Comparison of ENCODE assay signal across 10 cellular contexts in genomic region chr5:134099939-134100282, GRCh38. TPM values are rescaled to one million over a fixed set of nuclear protein-coding genes. Genes with fewer than 3 reads are reported as not detected.
A peak's percentile ranks its signal among the peaks of the same experiment; 100 is the strongest.
DNase-seq lines count a peak whose midpoint lies in the region; TF ChIP-seq lines count a peak whose summit lies in the region.
"Had no signal": no experiment of that assay in that cellular context is flagged by ENCODE, and none has a peak within 500 bp of the region (broad histone marks: within the 10 kb centered on the region; RNA-seq: fewer than 3 reads in every experiment).

No MANE protein-coding gene starts in this region.

- H3K9me3 Mint-ChIP-seq in MCF 10A (ENCODE audit: unreplicated experiment) (no peaks in the 10 kb centered on the region), type B pancreatic cell (no peaks in the 10 kb centered on the region)

- TF ChIP-seq POLR2A in breast epithelium (IDR thresholded peaks at IDR 0.05): no peak

- no peaks in the 10 kb centered on the region for H4K20me1 ChIP-seq in SU-DHL-6 (ENCODE audit: low read depth, low read length)

- BruUV-seq in MCF 10A (replicated peaks; lab: Mats Ljungman, UMichigan): no TSS peak

- H3K4me2 ChIP-seq in SU-DHL-6 (ENCODE audit: low read depth, low read length, poor library complexity, severe bottlenecking): peak overlapping the region; percentile 34

- H3K9ac ChIP-seq in SU-DHL-6 (ENCODE audit: low read length) (no peak overlapping the region), iPS-20b (ENCODE audit: low read depth, low read length) (peak overlapping the region; percentile 13; the same call in 1 of the 2 replicates)

- H2AFZ ChIP-seq in SU-DHL-6 (ENCODE audit: low read depth, low read length, severe bottlenecking): no peak overlapping the region

- no peaks in the 10 kb centered on the region for H3K9me3 ChIP-seq in breast epithelium
- H3K9me3 ChIP-seq in SU-DHL-6 (ENCODE audit: insufficient read depth, low read length): no peaks in the 10 kb centered on the region
- H3K9me3 ChIP-seq in iPS-20b (ENCODE audit: insufficient read depth, low read depth, low read length): no peaks in the 10 kb centered on the region

- POLR2A ChIA-PET in MCF 10A (lab: Yijun Ruan, JAX): interaction anchor here (0.6 to 1.7 kb wide), 4 partner anchors 11 to 272 kb away, joined by 3 to 6 read pairs (median 4); no protein-coding TSS in a partner anchor

- H3K9me2 ChIP-seq in SU-DHL-6 (replicated peaks; ENCODE audit: insufficient read depth, low read length): no peaks in the 10 kb centered on the region

- H3K27me3 ChIP-seq in breast epithelium (no peaks in the 10 kb centered on the region), SU-DHL-6 (ENCODE audit: low read length) (no peaks in the 10 kb centered on the region), iPS-20b (ENCODE audit: insufficient read depth, low read length) (peaks cover 45% of the 10 kb centered on the region; the same call in 1 of the 2 replicates)

- H3F3A ChIP-seq in SU-DHL-6 (ENCODE audit: insufficient read depth): no peaks in the 10 kb centered on the region

- H3K27ac Mint-ChIP-seq in MCF 10A (ENCODE audit: low read depth, unreplicated experiment): no peak overlapping the region
- H3K27ac Mint-ChIP-seq in type B pancreatic cell: peak overlapping the region; percentile 50

- H3K4me1 ChIP-seq in breast epithelium: peaks cover 0 to 5% of the 10 kb centered on the region in 2 donors
- peaks cover 23% of the 10 kb centered on the region; the same call in 1 of the 2 replicates for H3K4me1 ChIP-seq in iPS-20b (ENCODE audit: insufficient read depth, low read length)

- DNase-seq in breast epithelium (ENCODE audit: low spot score in 2 of 2) (no peak), MCF 10A (ENCODE audit: unreplicated experiment) (no peak), type B pancreatic cell (ENCODE audit: extremely low spot score, unreplicated experiment) (no peak), DMS53 (lab: John Stamatoyannopoulos, UW) (no peak), NK-92 (lab: John Stamatoyannopoulos, UW; ENCODE audit: unreplicated experiment) (no peak)
- no peak for DNase-seq in effector CD4-positive, alpha-beta T cell
- DNase-seq: NCI-H1436 treated with DMSO at 0.1 percent for 48 hours had no signal

- no peaks in the 10 kb centered on the region for H3K27me3 Mint-ChIP-seq in MCF 10A (ENCODE audit: insufficient read depth, unreplicated experiment)
- no peaks in the 10 kb centered on the region for H3K27me3 Mint-ChIP-seq in type B pancreatic cell

- peaks cover 7% of the 10 kb centered on the region for H3K4me1 Mint-ChIP-seq in MCF 10A (ENCODE audit: insufficient read depth, unreplicated experiment)
- H3K4me1 Mint-ChIP-seq in type B pancreatic cell (ENCODE audit: unreplicated experiment): peaks cover 17% of the 10 kb centered on the region

- CTCF ChIA-PET in MCF 10A (lab: Yijun Ruan, JAX): interaction anchor here (0.6 to 4.5 kb wide), 7 partner anchors 9 to 78 kb away, joined by 3 to 45 read pairs (median 9); partner anchors contain the start of gene TCF7

- H3K27ac ChIP-seq in breast epithelium (peak overlapping the region; percentile 53 to 62), SU-DHL-6 (ENCODE audit: low read depth, low read length) (no peak overlapping the region), iPS-20b (ENCODE audit: low read length) (no peak overlapping the region)
- H3K27ac ChIP-seq: epithelial cell of prostate had no signal

- H3K36me3 Mint-ChIP-seq in MCF 10A (ENCODE audit: insufficient read depth, unreplicated experiment): no peaks in the 10 kb centered on the region
- no peaks in the 10 kb centered on the region for H3K36me3 Mint-ChIP-seq in type B pancreatic cell

- no peak overlapping the region for H3K4me3 Mint-ChIP-seq in MCF 10A (ENCODE audit: unreplicated experiment)
- H3K4me3 Mint-ChIP-seq in type B pancreatic cell: no peak overlapping the region

- TF ChIP-seq CTCF in breast epithelium (IDR thresholded peaks at IDR 0.05) (no peak), MCF 10A (IDR thresholded peaks at IDR 0.05; ENCODE audit: unreplicated experiment) (no peak), SU-DHL-6 (IDR thresholded peaks at IDR 0.05; ENCODE audit: insufficient read depth, low read length, poor library complexity, severe bottlenecking) (no peak), type B pancreatic cell (conservative IDR thresholded peaks at IDR 0.05) (no peak)

- H3K36me3 ChIP-seq in breast epithelium (no peaks in the 10 kb centered on the region), SU-DHL-6 (ENCODE audit: low read length) (no peaks in the 10 kb centered on the region), iPS-20b (ENCODE audit: insufficient read depth, low read depth, low read length) (no peaks in the 10 kb centered on the region)

- no peaks in the 10 kb centered on the region for H3K79me2 ChIP-seq in SU-DHL-6 (ENCODE audit: insufficient read depth, low read length)

- no peak overlapping the region for H3K4me3 ChIP-seq in breast epithelium
- H3K4me3 ChIP-seq in SU-DHL-6 (ENCODE audit: insufficient read depth, low read length, poor library complexity, severe bottlenecking): no peak overlapping the region
- H3K4me3 ChIP-seq in iPS-20b (ENCODE audit: low read length): peak overlapping the region; percentile 37; the same call in 1 of the 2 replicates

- intact Hi-C loops in breast epithelium (cut with DNase I; ENCODE audit: low total_unique reads): no loop called here
- intact Hi-C loops in MCF 10A (cut with micrococcal nuclease): no loop called here

RNA-seq across cellular contexts. Expression of gene TCF7, which starts 14.6 kb away (rescaled TPM):
- 1 to 10 TPM; 2.1 to 8.0 (median 6.6) TPM for total RNA-seq in breast epithelium
- 0.29 and 0.42 TPM in 2 replicates for total RNA-seq in MCF 10A (2022)
- total RNA-seq in type B pancreatic cell (ENCODE audit: low replicate concordance): 6.2 and 11.7 TPM in 2 replicates

Comparison
In these comparisons a context has a peak if more than half of its experiments do, and no peak if none do; other contexts are left out.
1. H3K27ac ChIP-seq: peak in breast epithelium (2 of 2); none in SU-DHL-6 (single experiment) and iPS-20b (single experiment).